In the genomic region with DNA sequence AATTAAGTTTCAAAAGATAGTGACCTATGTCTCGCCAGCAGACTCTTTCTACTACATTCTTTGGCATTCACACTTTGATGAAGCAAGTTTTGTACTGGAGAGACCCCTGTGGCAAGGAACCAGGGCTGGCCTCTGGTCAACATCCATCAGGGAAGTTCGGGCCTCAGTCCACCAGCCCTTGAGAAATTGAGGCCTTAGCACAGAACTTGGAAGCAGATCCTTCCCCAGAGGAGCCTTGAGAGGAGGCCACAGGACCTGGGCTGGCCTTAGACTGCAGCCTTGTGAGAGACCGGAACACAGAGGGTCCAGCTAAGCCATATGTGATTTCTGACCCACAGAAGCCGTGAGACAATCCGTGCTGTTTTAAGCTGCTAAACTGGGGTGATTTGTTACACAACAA, we compare ENCODE assay signal across 23 cellular contexts.
"Had no signal": no experiment of that assay in that cellular context is flagged by ENCODE, and none has a peak within 500 bp of the region (broad histone marks: within the 10 kb centered on the region; RNA-seq: fewer than 3 reads in every experiment).

No MANE protein-coding gene starts in this region.

- DNase-seq: IMR-90, Karpas-422, KG1, MG63, NCI-H1092, NCI-H1105 treated with DMSO at 0.1 percent for 48 hours, NCI-H1417 treated with DMSO at 0.1 percent for 48 hours, NCI-H146, NCI-H1694 treated with DMSO at 0.1 percent for 48 hours, NCI-H1930, NCI-H2081, NCI-H2171, NCI-H226, NCI-H446, NCI-H510A, NCI-H524 treated with DMSO at 0.1 percent for 48 hours, NCI-H69, NCI-H774, SIG-M5 had no signal

- H3K27ac ChIP-seq: RWPE1, SJSA1 had no signal

- H3K36me3 ChIP-seq: MG63, SJSA1 had no signal

- H3K4me3 ChIP-seq: MG63, SJSA1 had no signal

- ATAC-seq: HepG2, Panc1 had no signal

- H3K4me1 ChIP-seq: SJSA1 had no signal

- H3K27me3 ChIP-seq: MG63, SJSA1 had no signal

- H3K9me3 ChIP-seq: MG63, SJSA1 had no signal
